20 cellular contexts compared by ENCODE assay signal in genomic region chr17:30207655-30208054, GRCh38. TPM values are rescaled to one million over a fixed set of nuclear protein-coding genes. Genes with fewer than 3 reads are reported as not detected.
DNase-seq lines count a peak whose midpoint lies in the region; ATAC-seq, FAIRE-seq and TF ChIP-seq lines count a peak whose summit lies in the region.
"Had no signal": no experiment of that assay in that cellular context is flagged by ENCODE, and none has a peak within 500 bp of the region (broad histone marks: within the 10 kb centered on the region; RNA-seq: fewer than 3 reads in every experiment).

No MANE protein-coding gene starts in this region.

- H3K4me1 ChIP-seq in GM12878 (ENCODE audit: control insufficient read depth, insufficient read depth, low read length) = peaks cover 34% of the 10 kb centered on the region

- no peak overlapping the region; the same call in 1 of the 2 replicates for H2AFZ ChIP-seq in GM12878 (ENCODE audit: control insufficient read depth, low read depth, low read length)
- H2AFZ ChIP-seq: GM23338 had no signal

- H3K4me1 Mint-ChIP-seq in activated CD8-positive, alpha-beta memory T cell treated with anti-CD3 and anti-CD28 coated beads, Interleukin-2, amount 10 ng/mL, durations not matched to agents 7 days and 5 days = peaks cover 16% of the 10 kb centered on the region
- H3K4me1 Mint-ChIP-seq in type B pancreatic cell (ENCODE audit: unreplicated experiment) = peaks cover 4% of the 10 kb centered on the region

- peaks cover 36% of the 10 kb centered on the region for H3K27me3 Mint-ChIP-seq in activated CD8-positive, alpha-beta memory T cell treated with anti-CD3 and anti-CD28 coated beads, Interleukin-2, amount 10 ng/mL, durations not matched to agents 7 days and 5 days
- no peaks in the 10 kb centered on the region for H3K27me3 Mint-ChIP-seq in type B pancreatic cell

- H3K36me3 Mint-ChIP-seq in activated CD8-positive, alpha-beta memory T cell treated with anti-CD3 and anti-CD28 coated beads, Interleukin-2, amount 10 ng/mL, durations not matched to agents 7 days and 5 days = no peaks in the 10 kb centered on the region
- no peaks in the 10 kb centered on the region for H3K36me3 Mint-ChIP-seq in type B pancreatic cell
- H3K36me3 Mint-ChIP-seq: CD4-positive, CD25-positive, alpha-beta regulatory T cell had no signal

- CTCF ChIA-PET in activated CD8-positive, alpha-beta memory T cell treated with anti-CD3 and anti-CD28 coated beads, Interleukin-2, amount 10 ng/mL, durations not matched to agents 7 days and 5 days (lab: Charles Lee) = interaction anchor here (1.4 kb wide), 1 partner anchor 44 kb away, joined by 3 read pairs; no protein-coding TSS in a partner anchor
- CTCF ChIA-PET in GM12878 (lab: Yijun Ruan, JAX) (interaction anchor here (0.6 to 1.2 kb wide), 3 partner anchors 103 to 130 kb away, joined by 3 to 5 read pairs (median 3); no protein-coding TSS in a partner anchor), HEK293T (lab: Yijun Ruan, JAX) (no interaction called here)

- no peak overlapping the region for H3K27ac Mint-ChIP-seq in activated CD8-positive, alpha-beta memory T cell treated with anti-CD3 and anti-CD28 coated beads, Interleukin-2, amount 10 ng/mL, durations not matched to agents 7 days and 5 days
- no peak overlapping the region for H3K27ac Mint-ChIP-seq in type B pancreatic cell
- H3K27ac Mint-ChIP-seq: GM23338 had no signal

- DNase-seq in activated CD8-positive, alpha-beta memory T cell treated with anti-CD3 and anti-CD28 coated beads, Interleukin-2, amount 10 ng/mL, durations not matched to agents 7 days and 5 days = peak; percentile 19
- DNase-seq in activated CD8-positive, alpha-beta memory T cell treated with anti-CD3 and anti-CD28 coated beads, Interleukin-2, amount 50 U/mL, for 4 hours = no peak
- no peak for DNase-seq in GM12878 (ENCODE audit: low read depth, low spot score)
- peak; percentile 56 to 95 for DNase-seq in lung microvascular endothelial cell (ENCODE audit: low read depth in 2 of 2)
- DNase-seq in type B pancreatic cell (ENCODE audit: extremely low spot score, unreplicated experiment) = peak; percentile 42
- DNase-seq in NCI-H2171 treated with DMSO at 0.1 percent for 48 hours (lab: John Stamatoyannopoulos, UW) = no peak
- no peak for DNase-seq in dedifferentiated amniotic fluid mesenchymal stem cell (ENCODE audit: extremely low spot score)
- DNase-seq in HEK293T (ENCODE audit: extremely low spot score) = no peak
- DNase-seq: CD4-positive, CD25-positive, alpha-beta regulatory T cell; DMS79; HCEC 1CT; KG1; NCI-H1105; NCI-H2029 treated with DMSO at 0.1 percent for 48 hours; NCI-H345; NCI-H524 had no signal

- H3K27me3 ChIP-seq in GM12878 (replicated peaks in 1 of 2; ENCODE audit: control insufficient read depth in 2 of 2, insufficient read depth in 2 of 2, low read length in 1 of 2) = no peaks in the 10 kb centered on the region

- SMC1A ChIA-PET in GM12878 (lab: Charles Lee; ENCODE audit: uncharacterized antibody, unreplicated experiment) = interaction anchor here (0.8 to 1.7 kb wide), 3 partner anchors 29 to 81 kb away, joined by 3 to 4 read pairs (median 3); no protein-coding TSS in a partner anchor

- H3K4me3 ChIP-seq in GM12878 = peak overlapping the region; percentile 1; the same call in 1 of the 2 replicates
- H3K4me3 ChIP-seq: GM23338 had no signal

- TF ChIP-seq CTCF in GM12878 (IDR thresholded peaks at IDR 0.05 in 2 of 3, conservative IDR thresholded peaks at IDR 0.05 in 1 of 3; ENCODE audit: control insufficient read depth in 2 of 3, extremely low read depth in 1 of 3, insufficient read depth in 1 of 3, low read depth in 3 of 3, low read length in 3 of 3) (no peak), type B pancreatic cell (conservative IDR thresholded peaks at IDR 0.05) (no peak)

- TF ChIP-seq EP300 in GM12878 (IDR thresholded peaks at IDR 0.05; ENCODE audit: borderline replicate concordance in 1 of 2, control insufficient read depth in 1 of 2, low read depth in 2 of 2, low read length in 2 of 2) = no peak

- RAD21 ChIA-PET in GM12878 (lab: Charles Lee; ENCODE audit: unreplicated experiment) = no interaction called here

- 85% methylated on average over 9 of the region's 9 CpGs for WGBS in GM12878 (ENCODE audit: insufficient coverage, insufficient replicate concordance, low lambda C conversion rate, missing lambda C conversion rate)

- H3K9me3 Mint-ChIP-seq in activated CD8-positive, alpha-beta memory T cell treated with anti-CD3 and anti-CD28 coated beads, Interleukin-2, amount 10 ng/mL, durations not matched to agents 7 days and 5 days (ENCODE audit: low read depth) = no peaks in the 10 kb centered on the region
- H3K9me3 Mint-ChIP-seq in type B pancreatic cell = no peaks in the 10 kb centered on the region
- H3K9me3 Mint-ChIP-seq: CD4-positive, CD25-positive, alpha-beta regulatory T cell; GM23338 had no signal

- POLR2A ChIA-PET in GM12878 (lab: Charles Lee) (no interaction called here), HEK293T (lab: Yijun Ruan, JAX) (no interaction called here)

- intact Hi-C loops in GM12878 (cut with micrococcal nuclease; ENCODE audit: unreplicated experiment) = no loop called here

- H3K9ac ChIP-seq in GM12878 (ENCODE audit: control insufficient read depth, insufficient read depth, low read length) = no peak overlapping the region

- TF ChIP-seq POLR2A in GM12878 (IDR thresholded peaks at IDR 0.05; ENCODE audit: low read depth, low read length) = no peak

- H4K20me1 ChIP-seq in GM12878 (ENCODE audit: control insufficient read depth, insufficient read depth) = no peaks in the 10 kb centered on the region

- H3K79me2 ChIP-seq in GM12878 (ENCODE audit: control insufficient read depth, insufficient read depth, low read length) = no peaks in the 10 kb centered on the region; the same call in 1 of the 2 replicates

- in situ Hi-C loops in GM12878 (cut with MboI) = no loop called here

- peak overlapping the region; percentile 80 for H3K4me2 ChIP-seq in GM12878 (ENCODE audit: control insufficient read depth, insufficient read depth)
- H3K4me2 ChIP-seq: GM23338 had no signal

- no peak for ATAC-seq in activated CD8-positive, alpha-beta memory T cell treated with anti-CD3 and anti-CD28 coated beads, Interleukin-2, amount 10 ng/mL, durations not matched to agents 7 days and 5 days
- ATAC-seq in GM12878 = no peak
- ATAC-seq: GM23338, Right ventricle myocardium inferior had no signal

- BruUV-seq in GM12878 (replicated peaks; lab: Mats Ljungman, UMichigan) = no TSS peak

- H3K4me3 Mint-ChIP-seq in activated CD8-positive, alpha-beta memory T cell treated with anti-CD3 and anti-CD28 coated beads, Interleukin-2, amount 10 ng/mL, durations not matched to agents 7 days and 5 days = no peak overlapping the region
- H3K4me3 Mint-ChIP-seq in type B pancreatic cell = no peak overlapping the region
- H3K4me3 Mint-ChIP-seq: CD4-positive, CD25-positive, alpha-beta regulatory T cell; GM23338 had no signal

- H3K9me3 ChIP-seq in GM12878 (replicated peaks; ENCODE audit: control insufficient read depth, insufficient read depth, low read length) = no peaks in the 10 kb centered on the region

- no peak for TF ChIP-seq RAD21 in GM12878 (IDR thresholded peaks at IDR 0.05; ENCODE audit: insufficient read depth, low read depth, low read length)

- no peak for FAIRE-seq in GM12878 (lab: Jason Lieb, UNC)
- FAIRE-seq: A204.1 had no signal

- H3K36me3 ChIP-seq in GM12878 (ENCODE audit: control insufficient read depth in 2 of 2, insufficient read depth in 2 of 2, low read length in 1 of 2) = no peaks in the 10 kb centered on the region

- H3K27ac ChIP-seq in GM12878 (ENCODE audit: control insufficient read depth, insufficient read depth) = peak overlapping the region; percentile 47

TF ChIP-seq in GM12878, 131 proteins besides CTCF, POLR2A, EP300 and RAD21 (continues in another document):
- no peak for TF ChIP-seq SREBF2 (IDR thresholded peaks at IDR 0.05; ENCODE audit: low read length)
- no peak for TF ChIP-seq HCFC1 (IDR thresholded peaks at IDR 0.05; ENCODE audit: low read length)
- TF ChIP-seq ZNF207 (IDR thresholded peaks at IDR 0.05; ENCODE audit: borderline replicate concordance) = no peak
- TF ChIP-seq SP1 (IDR thresholded peaks at IDR 0.05; ENCODE audit: low read depth, low read length) = no peak
- no peak for TF ChIP-seq KDM1A (IDR thresholded peaks at IDR 0.05; ENCODE audit: borderline replicate concordance)
- no peak for TF ChIP-seq POLR2AphosphoS5 (IDR thresholded peaks at IDR 0.05; ENCODE audit: low read length)
- TF ChIP-seq SIN3A (IDR thresholded peaks at IDR 0.05; ENCODE audit: low read depth, low read length) = no peak

TF ChIP-seq in HEK293T, 16 proteins besides CTCF, POLR2A, EP300 and RAD21 (continues in another document):
- no peak for TF ChIP-seq BHLHE40 (IDR thresholded peaks at IDR 0.05; ENCODE audit: borderline replicate concordance)
- no peak for TF ChIP-seq SUZ12 (IDR thresholded peaks at IDR 0.05)
- no peak for TF ChIP-seq L3MBTL2 (conservative IDR thresholded peaks at IDR 0.05)
- TF ChIP-seq HDGF (IDR thresholded peaks at IDR 0.05; ENCODE audit: borderline replicate concordance) = no peak
- TF ChIP-seq FOXA1 (IDR thresholded peaks at IDR 0.05) = no peak
- no peak for TF ChIP-seq FOXK2 (IDR thresholded peaks at IDR 0.05)
- TF ChIP-seq TARDBP (IDR thresholded peaks at IDR 0.05) = no peak
- no peak for TF ChIP-seq LEF1 (IDR thresholded peaks at IDR 0.05; ENCODE audit: borderline replicate concordance)
- TF ChIP-seq ELF4 (IDR thresholded peaks at IDR 0.05) = no peak

RNA-seq across cellular contexts. Expression of gene SLC6A4, which starts 27.8 kb away (rescaled TPM):
- under 1 TPM in 1 of 2 experiments, not detected in 1; 0.12 TPM for total RNA-seq in activated CD8-positive, alpha-beta memory T cell treated with anti-CD3 and anti-CD28 coated beads, Interleukin-2, amount 10 ng/mL, durations not matched to agents 7 days and 5 days
- total RNA-seq in GM12878 (2013; cell fraction: nucleolus; rRNA removed) = 26.9 and 27.8 TPM in 2 replicates
- 9.9 and 14.2 TPM in 2 replicates for total RNA-seq in GM12878 (2014; rRNA removed)
- 7.8 and 10.3 TPM in 2 replicates for total RNA-seq in GM12878 (2014; rRNA removed; fragmentation: Illumina TruSeq; extraction: Trizol)
- total RNA-seq in GM12878 (2021) = 7.9 and 8.8 TPM in 2 replicates
- polyA plus RNA-seq in GM12878 (2011; ENCODE audit: low read depth) = 0.93 TPM
- polyA plus RNA-seq in GM12878 (2011; rRNA removed) = 20.6 and 27.6 TPM in 2 replicates
- 12.8 and 18.5 TPM in 2 replicates for polyA plus RNA-seq in GM12878 (2011; cell fraction: cytosol; rRNA removed)
- polyA plus RNA-seq in GM12878 (2011; cell fraction: nucleus; rRNA removed) = 10.4 TPM in 2 replicates
- polyA plus RNA-seq in GM12878 (2012) = 1.7 and 1.9 TPM in 2 replicates
- 10.8 and 11.6 TPM in 2 replicates for polyA plus RNA-seq in GM12878 (2014; fragmentation: Illumina TruSeq; extraction: Trizol)
- 10 to 100 TPM; 12.9 to 18.5 TPM for polyA plus RNA-seq in GM12878 (2014; fragmentation: Nextera tagmentation; extraction: Ambion mirVana)
- polyA plus RNA-seq in GM12878 (2014; rRNA removed) = 10.2 and 10.3 TPM in 2 replicates
- polyA plus RNA-seq in GM12878 (2016; fragmentation: Nextera tagmentation; extraction: Ambion mirVana) = 1 to 10 TPM; 5.3 to 9.7 TPM
- 12.0 and 14.2 TPM in 2 replicates for polyA minus RNA-seq in GM12878 (2011; rRNA and poly(A)+ RNA removed)
- 3.2 and 4.9 TPM in 2 replicates for polyA minus RNA-seq in GM12878 (2011; cell fraction: cytosol; rRNA and poly(A)+ RNA removed)
- polyA minus RNA-seq in GM12878 (2011; cell fraction: nucleus; rRNA and poly(A)+ RNA removed) = 2.4 and 3.6 TPM in 2 replicates
- 2.6 and 5.0 TPM in 2 replicates for total RNA-seq in lung microvascular endothelial cell
- total RNA-seq in type B pancreatic cell (ENCODE audit: low replicate concordance) = 9.4 and 34.7 TPM in 2 replicates
- total RNA-seq: HT1080 had no signal

Comparison
In these comparisons a context has a peak if more than half of its experiments do, and no peak if none do; other contexts are left out.
1. DNase-seq: peak in activated CD8-positive, alpha-beta memory T cell treated with anti-CD3 and anti-CD28 coated beads, Interleukin-2, amount 10 ng/mL, durations not matched to agents 7 days and 5 days (single experiment), lung microvascular endothelial cell (2 of 2) and type B pancreatic cell (single experiment); none in activated CD8-positive, alpha-beta memory T cell treated with anti-CD3 and anti-CD28 coated beads, Interleukin-2, amount 50 U/mL, for 4 hours (single experiment), GM12878 (single experiment), NCI-H2171 treated with DMSO at 0.1 percent for 48 hours (single experiment), dedifferentiated amniotic fluid mesenchymal stem cell (single experiment) and HEK293T (single experiment).